ENCODE assay signal across 1 cellular context in the genomic region with DNA sequence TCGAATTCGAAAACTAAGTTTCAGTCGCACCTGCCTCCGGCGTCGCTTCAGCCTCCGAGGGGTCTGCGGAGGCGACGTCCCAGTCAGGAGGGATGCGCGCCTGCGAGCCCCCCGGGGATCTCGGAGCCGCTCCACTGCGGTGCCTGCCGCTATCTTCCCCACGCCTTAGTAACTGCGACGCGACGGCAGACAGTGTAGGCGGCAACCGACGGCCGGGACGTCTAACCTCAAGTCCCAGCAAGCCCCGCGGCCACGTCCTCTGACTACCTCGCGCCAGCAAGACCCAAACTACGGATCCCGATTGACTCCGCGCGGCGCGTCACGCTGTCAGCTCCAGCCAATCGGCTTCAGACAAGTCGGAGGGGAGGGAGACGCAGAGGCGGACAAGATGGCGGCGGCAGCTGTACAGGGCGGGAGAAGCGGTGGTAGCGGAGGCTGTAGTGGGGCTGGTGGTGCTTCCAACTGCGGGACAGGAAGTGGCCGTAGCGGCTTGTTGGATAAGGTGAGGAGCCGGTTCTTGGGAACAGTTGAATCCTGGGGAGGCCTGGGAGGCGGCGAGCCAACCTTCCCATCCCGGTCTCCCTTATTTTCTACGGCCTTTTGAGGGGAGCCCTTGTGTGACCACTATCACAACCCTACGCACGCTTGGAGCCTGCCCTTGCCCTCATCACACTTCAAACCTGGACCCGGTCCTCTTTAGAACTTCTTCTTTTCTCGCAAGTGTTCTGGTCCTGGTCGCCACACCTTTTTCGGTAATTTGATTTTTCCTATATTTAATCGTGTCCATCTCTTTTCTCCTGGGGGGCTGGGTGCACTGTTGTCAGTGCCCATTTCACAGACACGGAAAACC.
A peak's percentile ranks its signal among the peaks of the same experiment; 100 is the strongest.
TF ChIP-seq lines count a peak whose summit lies in the region.

A gene (plus strand): TSS at position 369 of the 850 bp plus-strand sequence. CDS start 20 bp downstream, at position 389.
A gene with protein sequence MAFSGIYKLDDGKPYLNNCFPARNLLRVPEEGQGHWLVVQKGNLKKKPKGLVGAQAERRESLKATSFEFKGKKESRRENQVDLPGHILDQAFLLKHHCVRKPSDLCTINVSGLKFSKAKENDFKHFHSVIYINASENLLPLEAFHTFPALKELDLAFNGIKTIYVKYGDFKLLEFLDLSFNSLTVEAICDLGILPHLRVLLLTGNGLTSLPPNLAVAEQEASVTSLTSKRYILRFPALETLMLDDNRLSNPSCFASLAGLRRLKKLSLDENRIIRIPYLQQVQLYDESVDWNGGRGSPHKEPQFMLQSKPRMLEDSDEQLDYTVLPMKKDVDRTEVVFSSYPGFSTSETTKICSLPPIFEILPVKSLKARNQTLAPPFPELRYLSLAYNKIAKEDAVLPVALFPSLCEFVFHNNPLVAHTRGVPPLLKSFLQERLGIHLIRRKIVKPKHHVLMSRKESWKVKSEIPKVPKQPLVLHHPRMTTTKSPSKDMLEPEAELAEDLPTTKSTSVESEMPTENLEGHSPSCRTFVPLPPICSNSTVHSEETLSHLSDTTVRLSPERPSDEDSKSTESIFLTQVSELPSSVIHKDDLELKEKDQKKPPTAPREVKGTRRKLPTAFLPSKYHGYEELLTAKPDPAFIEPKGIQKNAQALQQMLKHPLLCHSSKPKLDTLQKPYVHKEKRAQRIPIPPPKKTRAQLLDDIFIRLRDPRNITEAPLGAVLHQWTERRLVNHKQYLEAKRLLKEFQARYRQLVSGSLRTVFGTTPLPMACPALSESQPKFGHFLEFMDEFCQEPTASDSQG (minus strand): TSS at position 194 of the 850 bp plus-strand sequence. CDS start 8,213 bp downstream, outside the sequence.

TF ChIP-seq in endothelial cell of umbilical vein, 7 proteins besides CTCF, POLR2A, EP300 and RAD21:
- no peak for TF ChIP-seq GATA2 (IDR thresholded peaks at IDR 0.05; ENCODE audit: insufficient read depth, insufficient read length, low read depth, low read length)
- TF ChIP-seq POLR2AphosphoS5 (IDR thresholded peaks at IDR 0.05; ENCODE audit: insufficient read depth, low read depth, low read length), result peak; percentile 84
- no peak for TF ChIP-seq MYC (IDR thresholded peaks at IDR 0.05; ENCODE audit: low read depth, low read length)
- no peak for TF ChIP-seq FOS (IDR thresholded peaks at IDR 0.05; ENCODE audit: borderline replicate concordance, insufficient read depth, low read length)
- TF ChIP-seq EZH2 (IDR thresholded peaks at IDR 0.05; ENCODE audit: borderline replicate concordance, low read depth, low read length, severe bottlenecking), result no peak
- TF ChIP-seq JUN (IDR thresholded peaks at IDR 0.05; ENCODE audit: borderline replicate concordance, insufficient read depth, insufficient read length, low read depth), result no peak
- TF ChIP-seq, protein P1, sequence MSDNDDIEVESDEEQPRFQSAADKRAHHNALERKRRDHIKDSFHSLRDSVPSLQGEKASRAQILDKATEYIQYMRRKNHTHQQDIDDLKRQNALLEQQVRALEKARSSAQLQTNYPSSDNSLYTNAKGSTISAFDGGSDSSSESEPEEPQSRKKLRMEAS (IDR thresholded peaks at IDR 0.05; ENCODE audit: insufficient read depth, insufficient read length), result peak; percentile 62
